ENCODE assay signal across 1 cellular context in genomic region chr1:32351077-32351858, GRCh38.
TF ChIP-seq lines count a peak whose summit lies in the region.

No MANE protein-coding gene starts in this region.

TF ChIP-seq in HepG2, 621 proteins besides CTCF, POLR2A, EP300 and RAD21 (continued from another document):
- TF ChIP-seq ZNF280D (CRISPR knock-in tag; IDR thresholded peaks at IDR 0.05) (peak; percentile 65; the same call in 1 of the 2 replicates), GLI4 (CRISPR knock-in tag; IDR thresholded peaks at IDR 0.05; ENCODE audit: borderline replicate concordance) (no peak), SP4 (CRISPR knock-in tag; IDR thresholded peaks at IDR 0.05) (peak; percentile 91), SIX4 (CRISPR knock-in tag; IDR thresholded peaks at IDR 0.05) (peak; percentile 63; the same call in 1 of the 2 replicates), RBFOX2 (IDR thresholded peaks at IDR 0.05; ENCODE audit: low read depth, low read length) (peak; percentile 92), ZNF761 (CRISPR knock-in tag; conservative IDR thresholded peaks at IDR 0.05) (no peak), LCORL (IDR thresholded peaks at IDR 0.05) (no peak), LCORL (CRISPR knock-in tag; IDR thresholded peaks at IDR 0.05) (no peak; the same call in 1 of the 2 replicates), ZNF24 (IDR thresholded peaks at IDR 0.05) (no peak), FOXM1 (CRISPR knock-in tag; IDR thresholded peaks at IDR 0.05) (no peak), IRF2 (CRISPR knock-in tag; IDR thresholded peaks at IDR 0.05) (peak; percentile 50; the same call in 1 of the 2 replicates), MAFF (IDR thresholded peaks at IDR 0.05; ENCODE audit: low read depth, low read length) (no peak), ZBED4 (CRISPR knock-in tag; IDR thresholded peaks at IDR 0.05; ENCODE audit: borderline replicate concordance) (no peak; the same call in 1 of the 2 replicates), HOXA5 (CRISPR knock-in tag; IDR thresholded peaks at IDR 0.05) (no peak), ZNF747 (CRISPR knock-in tag; IDR thresholded peaks at IDR 0.05; ENCODE audit: borderline replicate concordance) (no peak), MXD4 (CRISPR knock-in tag; IDR thresholded peaks at IDR 0.05) (0 out of 2 replicates have a peak, but pooled peaks have one; percentile 45), ZFP82 (CRISPR knock-in tag; IDR thresholded peaks at IDR 0.05; ENCODE audit: borderline replicate concordance) (no peak), MYPOP (CRISPR knock-in tag; IDR thresholded peaks at IDR 0.05) (peak; percentile 2; the same call in 1 of the 2 replicates), MAFG (CRISPR knock-in tag; IDR thresholded peaks at IDR 0.05) (no peak), ZBTB10 (CRISPR knock-in tag; IDR thresholded peaks at IDR 0.05; ENCODE audit: borderline replicate concordance) (peak; percentile 63; the same call in 1 of the 2 replicates), ZNF225 (CRISPR knock-in tag; IDR thresholded peaks at IDR 0.05) (no peak; the same call in 1 of the 2 replicates), YY1 (IDR thresholded peaks at IDR 0.05; ENCODE audit: insufficient read depth, insufficient replicate concordance, low read depth, low read length) (peak; percentile 32), ESRRA (CRISPR knock-in tag; IDR thresholded peaks at IDR 0.05; ENCODE audit: low read depth) (no peak), SSRP1 (CRISPR knock-in tag; IDR thresholded peaks at IDR 0.05) (no peak), KDM2A (CRISPR knock-in tag; IDR thresholded peaks at IDR 0.05; ENCODE audit: borderline replicate concordance, low read depth) (peak; percentile 76; the same call in 1 of the 2 replicates), PHF5A (CRISPR knock-in tag; IDR thresholded peaks at IDR 0.05; ENCODE audit: low read depth, unreplicated experiment) (no peak), NFAT5 (CRISPR knock-in tag; IDR thresholded peaks at IDR 0.05) (peak; percentile 83; the same call in 1 of the 2 replicates), YEATS4 (CRISPR knock-in tag; IDR thresholded peaks at IDR 0.05; ENCODE audit: borderline replicate concordance) (peak; percentile 69), ZNF605 (CRISPR knock-in tag; IDR thresholded peaks at IDR 0.05) (peak; percentile 88), ZNF274 (CRISPR knock-in tag; IDR thresholded peaks at IDR 0.05) (no peak), HCFC1 (IDR thresholded peaks at IDR 0.05; ENCODE audit: low read depth, low read length) (no peak), ZNF841 (CRISPR knock-in tag; IDR thresholded peaks at IDR 0.05; ENCODE audit: borderline replicate concordance) (0 out of 2 replicates have a peak, but pooled peaks have one; percentile 31), JUN (CRISPR knock-in tag; IDR thresholded peaks at IDR 0.05) (no peak), ZNF367 (CRISPR knock-in tag; IDR thresholded peaks at IDR 0.05; ENCODE audit: borderline replicate concordance) (0 out of 2 replicates have a peak, but pooled peaks have one; percentile 50), DNMT3B (CRISPR knock-in tag; conservative IDR thresholded peaks at IDR 0.05) (no peak), ZIK1 (CRISPR knock-in tag; IDR thresholded peaks at IDR 0.05; ENCODE audit: borderline replicate concordance, low read depth) (peak; percentile 28; the same call in 1 of the 2 replicates), NFE2L1 (CRISPR knock-in tag; IDR thresholded peaks at IDR 0.05; ENCODE audit: borderline replicate concordance) (no peak), ZNF101 (CRISPR knock-in tag; IDR thresholded peaks at IDR 0.05; ENCODE audit: borderline replicate concordance, low read depth) (no peak), BHLHE40 (IDR thresholded peaks at IDR 0.05; ENCODE audit: low read length) (peak; percentile 99), ZNF280B (CRISPR knock-in tag; IDR thresholded peaks at IDR 0.05; ENCODE audit: borderline replicate concordance) (peak; percentile 52; the same call in 1 of the 2 replicates)
